22 cellular contexts compared by ENCODE assay signal in genomic region chr1:88398338-88398737, GRCh38.
DNase-seq lines count a peak whose midpoint lies in the region; ATAC-seq lines count a peak whose summit lies in the region.
"Had no signal": no experiment of that assay in that cellular context is flagged by ENCODE, and none has a peak within 500 bp of the region (broad histone marks: within the 10 kb centered on the region; RNA-seq: fewer than 3 reads in every experiment).

No MANE protein-coding gene starts in this region.

- H3K27ac Mint-ChIP-seq in stimulated activated effector memory CD8-positive, alpha-beta T cell treated with anti-CD3 and anti-CD28 coated beads, Interleukin-12 subunit alpha, Interleukin-12 subunit beta, amount 100 ng/mL, for 72 hours: no peak overlapping the region
- H3K27ac Mint-ChIP-seq: CD4-positive, alpha-beta T cell; GM23338 had no signal

- no peaks in the 10 kb centered on the region for H3K4me1 ChIP-seq in effector memory CD4-positive, alpha-beta T cell (ENCODE audit: control insufficient read depth, insufficient read depth, low read length, poor library complexity, severe bottlenecking)

- peak; percentile 13 for ATAC-seq in stimulated activated effector memory CD8-positive, alpha-beta T cell treated with anti-CD3 and anti-CD28 coated beads, Interleukin-12 subunit alpha, Interleukin-12 subunit beta, amount 100 ng/mL, for 72 hours
- ATAC-seq in GM18517 (IDR thresholded peaks at IDR 0.05; ENCODE audit: unreplicated experiment): no peak
- ATAC-seq: GM23338 had no signal

- H3K27me3 ChIP-seq in effector memory CD4-positive, alpha-beta T cell (replicated peaks; ENCODE audit: control insufficient read depth, insufficient read depth, low read length, poor library complexity, severe bottlenecking): no peaks in the 10 kb centered on the region

- no peak overlapping the region for H3K4me3 Mint-ChIP-seq in stimulated activated effector memory CD8-positive, alpha-beta T cell treated with anti-CD3 and anti-CD28 coated beads, Interleukin-12 subunit alpha, Interleukin-12 subunit beta, amount 100 ng/mL, for 72 hours
- H3K4me3 Mint-ChIP-seq: CD4-positive, alpha-beta T cell; GM23338 had no signal

- H3K9me3 ChIP-seq in effector memory CD4-positive, alpha-beta T cell (ENCODE audit: control insufficient read depth, low read length): no peaks in the 10 kb centered on the region
- H3K9me3 ChIP-seq: SK-N-SH had no signal

- H3K4me1 Mint-ChIP-seq in stimulated activated effector memory CD8-positive, alpha-beta T cell treated with anti-CD3 and anti-CD28 coated beads, Interleukin-12 subunit alpha, Interleukin-12 subunit beta, amount 100 ng/mL, for 72 hours: no peaks in the 10 kb centered on the region

- H3K4me3 ChIP-seq in effector memory CD4-positive, alpha-beta T cell (ENCODE audit: insufficient read depth, low read depth, low read length, poor library complexity, severe bottlenecking): no peak overlapping the region
- H3K4me3 ChIP-seq: GM23338 had no signal

- no peak overlapping the region for H3K27ac ChIP-seq in effector memory CD4-positive, alpha-beta T cell (ENCODE audit: insufficient read depth, low read length, poor library complexity, severe bottlenecking)

- DNase-seq in LoVo (ENCODE audit: low spot score) (peak; percentile 40), SW480 (ENCODE audit: low spot score) (peak; percentile 1), islet precursor cell (peak; percentile 75), CD1c-positive myeloid dendritic cell (ENCODE audit: extremely low spot score) (no peak)
- DNase-seq in stimulated activated effector memory CD8-positive, alpha-beta T cell treated with anti-CD3 and anti-CD28 coated beads, Interleukin-12 subunit alpha, Interleukin-12 subunit beta, amount 100 ng/mL, for 72 hours (ENCODE audit: low spot score in 2 of 2): no peak
- no peak for DNase-seq in effector memory CD4-positive, alpha-beta T cell
- DNase-seq: CD4-positive, alpha-beta T cell; COR-L47; DMS 273 treated with DMSO at 0.1 percent for 48 hours; DMS79 treated with DMSO at 0.1 percent for 48 hours; HCEC 1CT; KG1; MV-4-11; NCI-H1105 treated with DMSO at 0.1 percent for 48 hours; NCI-H1694; NCI-H2081; NCI-H2171; NCI-H526; SHP77 treated with DMSO at 0.1 percent for 48 hours; SK-N-SH had no signal

- H3K36me3 ChIP-seq in effector memory CD4-positive, alpha-beta T cell (ENCODE audit: control insufficient read depth, insufficient read depth, low read length): no peaks in the 10 kb centered on the region

- no peaks in the 10 kb centered on the region for H3K36me3 Mint-ChIP-seq in stimulated activated effector memory CD8-positive, alpha-beta T cell treated with anti-CD3 and anti-CD28 coated beads, Interleukin-12 subunit alpha, Interleukin-12 subunit beta, amount 100 ng/mL, for 72 hours

- H3K9me3 Mint-ChIP-seq in stimulated activated effector memory CD8-positive, alpha-beta T cell treated with anti-CD3 and anti-CD28 coated beads, Interleukin-12 subunit alpha, Interleukin-12 subunit beta, amount 100 ng/mL, for 72 hours: peaks cover 4% of the 10 kb centered on the region
- H3K9me3 Mint-ChIP-seq: CD4-positive, alpha-beta T cell; GM23338 had no signal

Comparison
In these comparisons a context has a peak if more than half of its experiments do, and no peak if none do; other contexts are left out.
1. DNase-seq: peak in LoVo (single experiment), SW480 (single experiment) and islet precursor cell (single experiment); none in stimulated activated effector memory CD8-positive, alpha-beta T cell treated with anti-CD3 and anti-CD28 coated beads, Interleukin-12 subunit alpha, Interleukin-12 subunit beta, amount 100 ng/mL, for 72 hours (0 of 2), CD1c-positive myeloid dendritic cell (single experiment) and effector memory CD4-positive, alpha-beta T cell (0 of 3).